Comparison of ENCODE assay signal across 25 cellular contexts in the genomic region with DNA sequence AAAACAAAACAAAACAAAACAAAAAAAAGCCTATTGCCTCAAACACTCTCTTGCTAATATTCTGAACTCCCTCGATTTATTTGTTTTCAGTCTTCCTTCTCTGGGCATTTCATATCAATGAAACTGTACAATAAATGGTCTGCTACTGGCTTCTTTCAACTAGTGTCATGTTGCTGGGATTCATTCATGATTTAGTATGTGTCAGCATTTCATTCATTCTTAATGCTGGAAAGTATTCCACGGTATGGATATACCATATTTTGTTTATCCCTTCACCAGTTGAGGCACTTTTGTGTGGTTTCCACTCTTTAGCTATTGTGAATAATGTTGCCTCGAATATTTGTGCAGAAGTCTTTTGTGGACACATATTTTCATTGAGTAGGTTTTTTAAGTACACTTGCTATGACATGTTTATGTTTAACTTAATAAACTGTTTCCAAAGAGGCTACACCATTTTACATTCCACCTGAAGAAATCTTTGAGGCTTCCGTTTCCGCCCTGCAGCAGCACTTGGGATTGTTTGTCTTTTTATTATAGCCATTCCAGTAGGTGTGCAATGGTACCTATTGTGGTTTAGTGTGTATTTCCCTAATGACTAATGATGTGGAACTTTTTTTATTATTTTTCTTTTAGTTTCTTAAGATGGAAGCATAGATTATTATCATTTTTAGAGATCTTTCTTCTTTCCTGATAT.
"Had no signal": no experiment of that assay in that cellular context is flagged by ENCODE, and none has a peak within 500 bp of the region (broad histone marks: within the 10 kb centered on the region; RNA-seq: fewer than 3 reads in every experiment).

No MANE protein-coding gene starts in this region.

- H3K9me3 ChIP-seq: pancreas, prostate gland, thoracic aorta, tibial artery, upper lobe of right lung had no signal

- H3K27me3 ChIP-seq: hepatocyte, pancreas, sigmoid colon, spleen, suprapubic skin, tibial artery, upper lobe of right lung had no signal

- H3K79me2 ChIP-seq: hepatocyte had no signal

- H3K36me3 ChIP-seq: left ventricle myocardium inferior, pancreas, prostate gland, sigmoid colon, spleen, suprapubic skin, thoracic aorta, tibial artery, upper lobe of right lung had no signal

- H3K27ac Mint-ChIP-seq: naive thymus-derived CD8-positive, alpha-beta T cell; nephron; stimulated activated effector memory CD8-positive, alpha-beta T cell treated with anti-CD3 and anti-CD28 coated beads, Interleukin-12 subunit alpha, Interleukin-12 subunit beta, amount 100 ng/mL, for 72 hours; stimulated activated naive CD8-positive, alpha-beta T cell treated with anti-CD3 and anti-CD28 coated beads, Interleukin-15, Interleukin-2, amounts not matched to agents 100 ng/mL and 50 ng/mL, for 24 hours had no signal

- H3K36me3 Mint-ChIP-seq: stimulated activated effector memory CD8-positive, alpha-beta T cell treated with anti-CD3 and anti-CD28 coated beads, Interleukin-12 subunit alpha, Interleukin-12 subunit beta, amount 100 ng/mL, for 72 hours had no signal

- H3K4me3 Mint-ChIP-seq: naive thymus-derived CD8-positive, alpha-beta T cell; nephron; neural crest cell; stimulated activated effector memory CD8-positive, alpha-beta T cell treated with anti-CD3 and anti-CD28 coated beads, Interleukin-12 subunit alpha, Interleukin-12 subunit beta, amount 100 ng/mL, for 72 hours; stimulated activated naive CD8-positive, alpha-beta T cell treated with anti-CD3 and anti-CD28 coated beads, Interleukin-15, Interleukin-2, amounts not matched to agents 100 ng/mL and 50 ng/mL, for 24 hours had no signal

- DNase-seq: islet precursor cell; left ventricle myocardium inferior; mesenchymal stem cell; naive thymus-derived CD8-positive, alpha-beta T cell; nucleus accumbens; pancreas; posterior cingulate gyrus; retina; right cardiac atrium; sigmoid colon; small intestine; spleen; stimulated activated CD4-positive, alpha-beta T cell treated with anti-CD3 and anti-CD28 coated beads, Interleukin-4, amount 100 ng/mL, for 24 hours; stimulated activated naive CD4-positive, alpha-beta T cell; tibial artery; trophoblast cell; upper lobe of right lung had no signal

- ATAC-seq: naive thymus-derived CD8-positive, alpha-beta T cell; pancreas; right cardiac atrium; stimulated activated effector memory CD8-positive, alpha-beta T cell treated with anti-CD3 and anti-CD28 coated beads, Interleukin-12 subunit alpha, Interleukin-12 subunit beta, amount 100 ng/mL, for 72 hours; upper lobe of right lung had no signal

- H2AFZ ChIP-seq: hepatocyte had no signal

- H3K4me3 ChIP-seq: hepatocyte, left ventricle myocardium inferior, pancreas, prostate gland, sigmoid colon, spleen, suprapubic skin, thoracic aorta, tibial artery, upper lobe of right lung had no signal

- H3K27ac ChIP-seq: hepatocyte, left ventricle myocardium inferior, pancreas, prostate gland, sigmoid colon, spleen, suprapubic skin, thoracic aorta, tibial artery, upper lobe of right lung had no signal

- H3K4me2 ChIP-seq: hepatocyte had no signal

- H3K4me1 ChIP-seq: left ventricle myocardium inferior, pancreas, prostate gland, spleen, suprapubic skin, tibial artery, upper lobe of right lung had no signal

- H3K27me3 Mint-ChIP-seq: naive thymus-derived CD8-positive, alpha-beta T cell; stimulated activated naive CD8-positive, alpha-beta T cell treated with anti-CD3 and anti-CD28 coated beads, Interleukin-15, Interleukin-2, amounts not matched to agents 100 ng/mL and 50 ng/mL, for 24 hours had no signal

- H3K4me1 Mint-ChIP-seq: naive thymus-derived CD8-positive, alpha-beta T cell; nephron; neural crest cell; stimulated activated effector memory CD8-positive, alpha-beta T cell treated with anti-CD3 and anti-CD28 coated beads, Interleukin-12 subunit alpha, Interleukin-12 subunit beta, amount 100 ng/mL, for 72 hours had no signal
